Comparison of ENCODE assay signal across 8 cellular contexts in the genomic region with DNA sequence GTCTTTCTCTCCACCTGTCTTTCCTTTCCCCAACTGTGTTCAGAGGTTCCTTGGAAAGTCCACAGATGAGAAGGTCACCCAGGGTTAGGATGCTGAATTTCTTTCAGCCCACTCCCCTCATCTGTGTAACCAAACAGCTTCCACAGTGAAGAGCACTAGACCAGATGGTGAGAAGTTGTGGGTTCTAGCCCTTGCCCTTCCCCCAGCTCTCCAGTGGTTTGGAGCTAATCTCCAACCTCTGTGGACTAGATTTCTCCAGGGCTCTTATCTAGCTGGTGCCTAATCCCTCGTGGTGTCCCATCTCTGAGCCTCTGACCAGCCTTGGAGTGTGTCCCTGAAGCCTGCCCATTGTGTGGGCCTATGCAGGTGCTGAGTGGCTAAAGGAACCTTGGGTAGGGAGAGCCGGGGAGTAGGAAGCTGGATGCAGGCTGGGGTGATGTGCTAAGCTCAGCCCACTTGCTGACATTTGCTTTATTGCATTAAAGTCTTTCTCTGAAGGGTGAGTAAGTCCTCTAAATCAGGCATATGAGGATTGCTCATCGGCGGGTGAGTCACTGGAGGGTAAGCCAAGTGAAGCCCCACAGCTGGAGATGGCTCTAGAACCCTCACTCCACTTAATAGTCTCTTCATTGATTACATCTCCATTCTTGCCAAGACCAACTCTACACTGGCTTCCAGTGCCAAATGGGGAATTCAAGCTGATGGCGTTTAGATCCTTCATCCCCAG. TPM values are rescaled to one million over a fixed set of nuclear protein-coding genes. Genes with fewer than 3 reads are reported as not detected.
DNase-seq lines count a peak whose midpoint lies in the region; ATAC-seq, FAIRE-seq and TF ChIP-seq lines count a peak whose summit lies in the region.

No MANE protein-coding gene starts in this region.

- H3K36me3 ChIP-seq in RWPE2 (ENCODE audit: low read depth) (peaks cover 65% of the 10 kb centered on the region), endodermal cell (ENCODE audit: control insufficient read depth, insufficient read depth, low read length) (peaks cover 82% of the 10 kb centered on the region)

- H3K27ac Mint-ChIP-seq in endodermal cell = no peak overlapping the region

- H3K36me3 Mint-ChIP-seq in endodermal cell (ENCODE audit: low read depth) = peaks cover 82% of the 10 kb centered on the region

- H3K4me3 ChIP-seq in RWPE2 (ENCODE audit: severe bottlenecking) (no peak overlapping the region), cardiac fibroblast (replicated peaks in 1 of 2; ENCODE audit: low read depth in 2 of 2, low read length in 2 of 2) (no peak overlapping the region), endodermal cell (ENCODE audit: low read length) (no peak overlapping the region)

- in situ Hi-C loops in G401 (cut with HindIII; ENCODE audit: low sequenced_read_pairs) = no loop called here
- in situ Hi-C loops in GM13976 (cut with MboI; ENCODE audit: low sequenced_read_pairs, unreplicated experiment) = no loop called here

- no peak overlapping the region for H3K9ac ChIP-seq in endodermal cell (ENCODE audit: extremely low read depth, low read length, poor library complexity, severe bottlenecking)

- no peak overlapping the region for H3K4me3 Mint-ChIP-seq in endodermal cell

- TF ChIP-seq CTCF in RWPE2 (IDR thresholded peaks at IDR 0.05; ENCODE audit: poor library complexity, severe bottlenecking) (no peak), cardiac fibroblast (IDR thresholded peaks at IDR 0.05; ENCODE audit: low read depth, low read length) (no peak), GM13976 (IDR thresholded peaks at IDR 0.05; ENCODE audit: borderline replicate concordance, control extremely low read depth, extremely low read depth, insufficient read depth, missing control alignments) (no peak), endodermal cell (conservative IDR thresholded peaks at IDR 0.05) (no peak)

- H3K4me1 Mint-ChIP-seq in endodermal cell = peaks cover 23% of the 10 kb centered on the region

- DNase-seq in GM12891 (ENCODE audit: insufficient read length, low spot score) (no peak), RWPE2 (ENCODE audit: low spot score) (no peak), cardiac fibroblast (ENCODE audit: low read depth in 2 of 2) (peak; percentile 87 to 94), G401 (ENCODE audit: low spot score) (no peak), GM13976 (ENCODE audit: low spot score) (no peak), endodermal cell (no peak)
- peak; percentile 41 for DNase-seq in stimulated activated CD4-positive, alpha-beta T cell treated with anti-CD3 and anti-CD28 coated beads, Interleukin-12 subunit alpha, Interleukin-12 subunit beta, amount 100 ng/mL, for 4 hours

- H3K9me3 ChIP-seq in RWPE2 (ENCODE audit: severe bottlenecking) = no peaks in the 10 kb centered on the region
- H3K9me3 ChIP-seq in endodermal cell (ENCODE audit: control insufficient read depth, low read length) = no peaks in the 10 kb centered on the region

- H3K9me3 Mint-ChIP-seq in endodermal cell = no peaks in the 10 kb centered on the region

- H3K4me1 ChIP-seq in RWPE2 (ENCODE audit: insufficient read depth, poor library complexity, severe bottlenecking) (peaks cover 21% of the 10 kb centered on the region), endodermal cell (ENCODE audit: control insufficient read depth, insufficient read depth, low read length) (peaks cover 10% of the 10 kb centered on the region)

- H3K27me3 ChIP-seq in RWPE2 (ENCODE audit: insufficient read depth, poor library complexity, severe bottlenecking) (no peaks in the 10 kb centered on the region), endodermal cell (ENCODE audit: control insufficient read depth, insufficient read depth, low read length, poor library complexity, severe bottlenecking) (no peaks in the 10 kb centered on the region)

- no peak for FAIRE-seq in GM12891 (lab: Jason Lieb, UNC)

- H3K27ac ChIP-seq in RWPE2 (ENCODE audit: poor library complexity, severe bottlenecking) (peak overlapping the region; percentile 58), endodermal cell (ENCODE audit: low read depth, low read length) (no peak overlapping the region)

- 61 to 73% methylated on average over 3 to 5 of the region's 5 CpGs for WGBS in endodermal cell (ENCODE audit: insufficient coverage in 1 of 2, insufficient read length in 1 of 2), 2 experiments

- peak; percentile 77 for ATAC-seq in RWPE2 (ENCODE audit: low read depth)
- no peak for ATAC-seq in HG02970 (IDR thresholded peaks at IDR 0.05; ENCODE audit: low FRiP score, unreplicated experiment)

- peaks cover 1% of the 10 kb centered on the region for H3K27me3 Mint-ChIP-seq in endodermal cell (ENCODE audit: insufficient read depth)

- TF ChIP-seq POLR2A in GM12891 (IDR thresholded peaks at IDR 0.05; ENCODE audit: low read depth, low read length) = peak; percentile 75

TF ChIP-seq in GM12891, 5 proteins besides CTCF, POLR2A, EP300 and RAD21:
- TF ChIP-seq TAF1 (IDR thresholded peaks at IDR 0.05; ENCODE audit: low read depth, low read length) (no peak), POLR2AphosphoS5 (IDR thresholded peaks at IDR 0.05; ENCODE audit: low read depth, low read length) (peak; percentile 72), PAX5 (IDR thresholded peaks at IDR 0.05; ENCODE audit: insufficient read depth, low read length, severe bottlenecking) (no peak), SPI1 (IDR thresholded peaks at IDR 0.05; ENCODE audit: low read depth, low read length) (no peak)

RNA-seq across cellular contexts. Expression of a gene that starts 14.9 kb away (rescaled TPM):
- 60.6 TPM for polyA plus RNA-seq in GM12891 (2012; ENCODE audit: low read depth, missing spikeins)
- 1.2 and 1.6 TPM in 2 replicates for total RNA-seq in G401 (2014; rRNA removed; shearing (Covaris generic))
- total RNA-seq in endodermal cell = 10 to 100 TPM; 60.0 to 60.3 TPM
- 9.9 TPM for polyA plus RNA-seq in endodermal cell (2013, experiment 1 of 2)
- 11.1 TPM for polyA plus RNA-seq in endodermal cell (2013, experiment 2 of 2)

RNA-seq across cellular contexts. Expression of a gene that starts 54.9 kb away (rescaled TPM):
- polyA plus RNA-seq in GM12891 (2012; ENCODE audit: low read depth, missing spikeins) = 30.3 TPM
- total RNA-seq in G401 (2014; rRNA removed; shearing (Covaris generic)) = 38.5 and 57.7 TPM in 2 replicates
- total RNA-seq in endodermal cell = 10 to 100 TPM; 66.0 to 75.9 TPM
- polyA plus RNA-seq in endodermal cell (2013, experiment 1 of 2) = 82.0 TPM
- 83.0 TPM for polyA plus RNA-seq in endodermal cell (2013, experiment 2 of 2)

Comparison
In these comparisons a context has a peak if more than half of its experiments do, and no peak if none do; other contexts are left out.
1. DNase-seq: peak in cardiac fibroblast (2 of 2) and stimulated activated CD4-positive, alpha-beta T cell treated with anti-CD3 and anti-CD28 coated beads, Interleukin-12 subunit alpha, Interleukin-12 subunit beta, amount 100 ng/mL, for 4 hours (single experiment); none in GM12891 (single experiment), RWPE2 (single experiment), G401 (single experiment), GM13976 (single experiment) and endodermal cell (single experiment).
2. RNA of a gene that starts 14.9 kb away (total RNA-seq): 60.0 to 60.3 TPM in endodermal cell; 1.2 to 1.6 TPM in G401; every median in the first group is over 10 times any median in the second.